ENCODE assay signal across 8 cellular contexts in genomic region chr22:32531955-32532818, GRCh38. TPM values are rescaled to one million over a fixed set of nuclear protein-coding genes. Genes with fewer than 3 reads are reported as not detected.
A peak's percentile ranks its signal among the peaks of the same experiment; 100 is the strongest.
DNase-seq lines count a peak whose midpoint lies in the region; ATAC-seq and TF ChIP-seq lines count a peak whose summit lies in the region.

No MANE protein-coding gene starts in this region.

- H3K4me1 ChIP-seq in heart left ventricle, result peaks cover 5 to 67% (median 54%) of the 10 kb centered on the region in 12 donors
- H3K4me1 ChIP-seq in rectal smooth muscle tissue (ENCODE audit: control insufficient read depth, insufficient read depth, low read length), result peaks cover 3% of the 10 kb centered on the region

- intact Hi-C loops in heart left ventricle (cut with DNase I), result loop anchor here in 8 of 10 donors (1.0 to 10.0 kb wide), 9 partner anchors 90 to 395 kb away; no protein-coding TSS in a partner anchor

- TF ChIP-seq POLR2A in heart left ventricle (IDR thresholded peaks at IDR 0.05), result no peak

- TF ChIP-seq CTCF in heart left ventricle (IDR thresholded peaks at IDR 0.05), result no peak

- ATAC-seq in SK-N-SH treated with all-trans-retinoic acid at 6 μM for 48 hours, result peak; percentile 74
- ATAC-seq in heart left ventricle, result peak; percentile 60 to 86 (median 78)
- no peak for ATAC-seq in HG02981 (IDR thresholded peaks at IDR 0.05; ENCODE audit: unreplicated experiment)
- no peak for ATAC-seq in HG02642 (IDR thresholded peaks at IDR 0.05; ENCODE audit: poor library complexity, unreplicated experiment)

- peak overlapping the region; percentile 50 to 94 (median 82) for H3K27ac ChIP-seq in heart left ventricle
- peak overlapping the region; percentile 64 for H3K27ac ChIP-seq in rectal smooth muscle tissue (ENCODE audit: low read depth, low read length)

- 44 to 60% (median 50%) methylated on average over 17 to 19 of the region's 19 CpGs for WGBS in heart left ventricle, 4 donors

- H3K4me3 ChIP-seq in heart left ventricle, result peak overlapping the region in 1 of 12 donors; percentile 5
- no peak overlapping the region for H3K4me3 ChIP-seq in rectal smooth muscle tissue (ENCODE audit: low read length)

- no peaks in the 10 kb centered on the region for H3K9me3 ChIP-seq in heart left ventricle

- H3K27me3 ChIP-seq in heart left ventricle (no peaks in the 10 kb centered on the region), rectal smooth muscle tissue (ENCODE audit: control insufficient read depth, insufficient read depth, low read length) (no peaks in the 10 kb centered on the region)

- H3K36me3 ChIP-seq in heart left ventricle, result no peaks in the 10 kb centered on the region
- H3K36me3 ChIP-seq in rectal smooth muscle tissue (ENCODE audit: control insufficient read depth, insufficient read depth, low read length), result no peaks in the 10 kb centered on the region

- no peak overlapping the region for H3K9ac ChIP-seq in rectal smooth muscle tissue (ENCODE audit: low read length)

- peak; percentile 87 for DNase-seq in GM04503 (ENCODE audit: low read depth)
- DNase-seq in heart left ventricle, result peak; percentile 91 to 95 (median 94)
- DNase-seq in DMS79 (lab: John Stamatoyannopoulos, UW), result no peak
- DNase-seq in activated gamma-delta T cell (lab: John Stamatoyannopoulos, UW), result no peak

TF ChIP-seq in SK-N-SH treated with all-trans-retinoic acid at 6 μM for 48 hours, 23 proteins besides CTCF, POLR2A, EP300 and RAD21:
- TF ChIP-seq TCF4 (CRISPR knock-in tag; IDR thresholded peaks at IDR 0.05; ENCODE audit: borderline replicate concordance) (peak; percentile 46; the same call in 1 of the 2 replicates), ZNF8 (CRISPR knock-in tag; IDR thresholded peaks at IDR 0.05) (no peak), ZNF70 (CRISPR knock-in tag; IDR thresholded peaks at IDR 0.05) (no peak), ZFP3 (CRISPR knock-in tag; IDR thresholded peaks at IDR 0.05) (no peak), OSR1 (CRISPR knock-in tag; IDR thresholded peaks at IDR 0.05) (no peak), ARNTL (CRISPR knock-in tag; IDR thresholded peaks at IDR 0.05; ENCODE audit: borderline replicate concordance, low read depth) (peak; percentile 95; the same call in 1 of the 2 replicates), CSRNP3 (CRISPR knock-in tag; IDR thresholded peaks at IDR 0.05) (no peak), BACH2 (CRISPR knock-in tag; IDR thresholded peaks at IDR 0.05; ENCODE audit: borderline replicate concordance) (no peak), CREB5 (CRISPR knock-in tag; IDR thresholded peaks at IDR 0.05; ENCODE audit: low read depth) (no peak), ZNF565 (CRISPR knock-in tag; conservative IDR thresholded peaks at IDR 0.05; ENCODE audit: low read depth) (no peak), ZFP30 (CRISPR knock-in tag; IDR thresholded peaks at IDR 0.05) (no peak), TOX (CRISPR knock-in tag; IDR thresholded peaks at IDR 0.05; ENCODE audit: borderline replicate concordance) (no peak), GLIS3 (CRISPR knock-in tag; IDR thresholded peaks at IDR 0.05) (no peak), ZC3H10 (CRISPR knock-in tag; IDR thresholded peaks at IDR 0.05) (no peak), RARB (CRISPR knock-in tag; IDR thresholded peaks at IDR 0.05) (no peak), CSDC2 (CRISPR knock-in tag; IDR thresholded peaks at IDR 0.05) (no peak)

RNA-seq across cellular contexts. Expression of gene FBXO7, which starts 57.6 kb away (rescaled TPM):
- total RNA-seq in heart left ventricle, result 10 to 100 TPM; 32.8 to 63.0 (median 42.5) TPM
- 10 to 100 TPM; 19.1 to 42.5 TPM for polyA plus RNA-seq in heart left ventricle

Comparison
In these comparisons a context has a peak if more than half of its experiments do, and no peak if none do; other contexts are left out.
1. DNase-seq: peak in GM04503 (single experiment) and heart left ventricle (5 of 5); none in DMS79 (single experiment) and activated gamma-delta T cell (single experiment).
2. ATAC-seq: peak in SK-N-SH treated with all-trans-retinoic acid at 6 μM for 48 hours (single experiment) and heart left ventricle (4 of 4); none in HG02981 (single experiment) and HG02642 (single experiment).